In genomic region chr3:167734498-167735232, GRCh38 we compare ENCODE assay signal across 1 cellular context.
A peak's percentile ranks its signal among the peaks of the same experiment; 100 is the strongest.
TF ChIP-seq lines count a peak whose summit lies in the region.

Gene PDCD10, minus strand, starts transcription at chr3:167734892. Its CDS starts 14,735 bp downstream, at chr3:167720157.

TF ChIP-seq in HepG2, 621 proteins besides CTCF, POLR2A, EP300 and RAD21 (continued from another document and continues in another):
- TF ChIP-seq PPARG (CRISPR knock-in tag; conservative IDR thresholded peaks at IDR 0.05) (no peak), SAP130 (CRISPR knock-in tag; IDR thresholded peaks at IDR 0.05; ENCODE audit: low read depth) (peak; percentile 82), ZEB1 (IDR thresholded peaks at IDR 0.05; ENCODE audit: insufficient replicate concordance, low read depth) (peak; percentile 59), ZNF30 (CRISPR knock-in tag; IDR thresholded peaks at IDR 0.05) (no peak), ZNF496 (CRISPR knock-in tag; IDR thresholded peaks at IDR 0.05; ENCODE audit: insufficient replicate concordance) (no peak), RERE (CRISPR knock-in tag; IDR thresholded peaks at IDR 0.05; ENCODE audit: low read depth) (no peak), MXD3 (CRISPR knock-in tag; IDR thresholded peaks at IDR 0.05) (no peak; the same call in 1 of the 2 replicates), MNT (IDR thresholded peaks at IDR 0.05) (no peak), SMAD1 (CRISPR knock-in tag; IDR thresholded peaks at IDR 0.05; ENCODE audit: borderline replicate concordance, low read depth) (no peak), RFX1 (IDR thresholded peaks at IDR 0.05) (no peak), SYNCRIP (IDR thresholded peaks at IDR 0.05; ENCODE audit: insufficient read depth, low read depth, low read length) (no peak), ATRX (CRISPR knock-in tag; IDR thresholded peaks at IDR 0.05; ENCODE audit: borderline replicate concordance) (no peak), ZFP41 (CRISPR knock-in tag; IDR thresholded peaks at IDR 0.05; ENCODE audit: borderline replicate concordance) (no peak; the same call in 1 of the 2 replicates), KLF11 (CRISPR knock-in tag; IDR thresholded peaks at IDR 0.05) (no peak), MAFG (CRISPR knock-in tag; IDR thresholded peaks at IDR 0.05) (no peak), CBX2 (IDR thresholded peaks at IDR 0.05; ENCODE audit: low read depth, low read length) (no peak), CBX2 (CRISPR knock-in tag; IDR thresholded peaks at IDR 0.05; ENCODE audit: low read depth) (no peak), GATAD2A (CRISPR knock-in tag; IDR thresholded peaks at IDR 0.05) (no peak; the same call in 1 of the 2 replicates), ZNF274 (CRISPR knock-in tag; IDR thresholded peaks at IDR 0.05) (no peak), TAF15 (IDR thresholded peaks at IDR 0.05; ENCODE audit: low read depth, low read length, poor library complexity, severe bottlenecking) (no peak), NR2F6 (IDR thresholded peaks at IDR 0.05) (no peak; the same call in 1 of the 2 replicates), NR2F6 (CRISPR knock-in tag; IDR thresholded peaks at IDR 0.05) (no peak), SOX13 (IDR thresholded peaks at IDR 0.05) (no peak), SOX13 (CRISPR knock-in tag; conservative IDR thresholded peaks at IDR 0.05 in 1 of 2, IDR thresholded peaks at IDR 0.05 in 1 of 2) (no peak; a peak in 1 of 4 replicates), TBX2 (CRISPR knock-in tag; IDR thresholded peaks at IDR 0.05; ENCODE audit: borderline replicate concordance) (peak; percentile 59), ZSCAN30 (CRISPR knock-in tag; IDR thresholded peaks at IDR 0.05) (no peak), ZNF75D (CRISPR knock-in tag; IDR thresholded peaks at IDR 0.05; ENCODE audit: borderline replicate concordance) (no peak), HIVEP1 (CRISPR knock-in tag; IDR thresholded peaks at IDR 0.05) (no peak), ASH2L (IDR thresholded peaks at IDR 0.05; ENCODE audit: insufficient read length, low read depth, low read length) (peak; percentile 86), NFKB2 (CRISPR knock-in tag; IDR thresholded peaks at IDR 0.05; ENCODE audit: borderline replicate concordance) (peak; percentile 71; the same call in 1 of the 2 replicates), ZNF678 (CRISPR knock-in tag; IDR thresholded peaks at IDR 0.05) (no peak), NFIB (CRISPR knock-in tag; IDR thresholded peaks at IDR 0.05; ENCODE audit: borderline replicate concordance) (0 out of 2 replicates have a peak, but pooled peaks have one; percentile 57), PHF20 (CRISPR knock-in tag; IDR thresholded peaks at IDR 0.05) (peak; percentile 83), SNAI1 (CRISPR knock-in tag; IDR thresholded peaks at IDR 0.05; ENCODE audit: borderline replicate concordance) (no peak), PRMT3 (CRISPR knock-in tag; IDR thresholded peaks at IDR 0.05; ENCODE audit: borderline replicate concordance, low read depth) (no peak), DBP (CRISPR knock-in tag; IDR thresholded peaks at IDR 0.05; ENCODE audit: not compliant biosample characterization) (no peak), HDAC6 (IDR thresholded peaks at IDR 0.05; ENCODE audit: low read depth, low read length) (no peak), ZNF484 (CRISPR knock-in tag; IDR thresholded peaks at IDR 0.05; ENCODE audit: borderline replicate concordance, low read depth) (no peak), SALL1 (CRISPR knock-in tag; IDR thresholded peaks at IDR 0.05) (0 out of 2 replicates have a peak, but pooled peaks have one; percentile 78), ZNF292 (CRISPR knock-in tag; IDR thresholded peaks at IDR 0.05; ENCODE audit: borderline replicate concordance, low read depth) (no peak), ZMAT3 (CRISPR knock-in tag; conservative IDR thresholded peaks at IDR 0.05) (0 out of 2 replicates have a peak, but pooled peaks have one; percentile 17), ZNF383 (CRISPR knock-in tag; IDR thresholded peaks at IDR 0.05; ENCODE audit: borderline replicate concordance) (no peak), HNRNPL (IDR thresholded peaks at IDR 0.05; ENCODE audit: low read depth, low read length) (no peak; the same call in 1 of the 2 replicates), ZNF577 (CRISPR knock-in tag; IDR thresholded peaks at IDR 0.05; ENCODE audit: borderline replicate concordance, low read depth) (no peak), HDAC1 (CRISPR knock-in tag; IDR thresholded peaks at IDR 0.05) (0 out of 2 replicates have a peak, but pooled peaks have one; percentile 57), ZBTB1 (CRISPR knock-in tag; IDR thresholded peaks at IDR 0.05; ENCODE audit: borderline replicate concordance) (no peak), GABPA (IDR thresholded peaks at IDR 0.05; ENCODE audit: low read depth, low read length) (peak; percentile 70), GABPA (CRISPR knock-in tag; IDR thresholded peaks at IDR 0.05; ENCODE audit: low read depth) (peak; percentile 94), GTF2F1 (IDR thresholded peaks at IDR 0.05; ENCODE audit: low read length) (no peak), AKAP8 (CRISPR knock-in tag; IDR thresholded peaks at IDR 0.05) (no peak), ZBTB7A (CRISPR knock-in tag; IDR thresholded peaks at IDR 0.05) (peak; percentile 20; the same call in 1 of the 2 replicates), TAF1 (CRISPR knock-in tag; IDR thresholded peaks at IDR 0.05) (peak; percentile 63; the same call in 1 of the 2 replicates), ZNF615 (CRISPR knock-in tag; IDR thresholded peaks at IDR 0.05; ENCODE audit: borderline replicate concordance) (no peak)
- TF ChIP-seq, protein P1, sequence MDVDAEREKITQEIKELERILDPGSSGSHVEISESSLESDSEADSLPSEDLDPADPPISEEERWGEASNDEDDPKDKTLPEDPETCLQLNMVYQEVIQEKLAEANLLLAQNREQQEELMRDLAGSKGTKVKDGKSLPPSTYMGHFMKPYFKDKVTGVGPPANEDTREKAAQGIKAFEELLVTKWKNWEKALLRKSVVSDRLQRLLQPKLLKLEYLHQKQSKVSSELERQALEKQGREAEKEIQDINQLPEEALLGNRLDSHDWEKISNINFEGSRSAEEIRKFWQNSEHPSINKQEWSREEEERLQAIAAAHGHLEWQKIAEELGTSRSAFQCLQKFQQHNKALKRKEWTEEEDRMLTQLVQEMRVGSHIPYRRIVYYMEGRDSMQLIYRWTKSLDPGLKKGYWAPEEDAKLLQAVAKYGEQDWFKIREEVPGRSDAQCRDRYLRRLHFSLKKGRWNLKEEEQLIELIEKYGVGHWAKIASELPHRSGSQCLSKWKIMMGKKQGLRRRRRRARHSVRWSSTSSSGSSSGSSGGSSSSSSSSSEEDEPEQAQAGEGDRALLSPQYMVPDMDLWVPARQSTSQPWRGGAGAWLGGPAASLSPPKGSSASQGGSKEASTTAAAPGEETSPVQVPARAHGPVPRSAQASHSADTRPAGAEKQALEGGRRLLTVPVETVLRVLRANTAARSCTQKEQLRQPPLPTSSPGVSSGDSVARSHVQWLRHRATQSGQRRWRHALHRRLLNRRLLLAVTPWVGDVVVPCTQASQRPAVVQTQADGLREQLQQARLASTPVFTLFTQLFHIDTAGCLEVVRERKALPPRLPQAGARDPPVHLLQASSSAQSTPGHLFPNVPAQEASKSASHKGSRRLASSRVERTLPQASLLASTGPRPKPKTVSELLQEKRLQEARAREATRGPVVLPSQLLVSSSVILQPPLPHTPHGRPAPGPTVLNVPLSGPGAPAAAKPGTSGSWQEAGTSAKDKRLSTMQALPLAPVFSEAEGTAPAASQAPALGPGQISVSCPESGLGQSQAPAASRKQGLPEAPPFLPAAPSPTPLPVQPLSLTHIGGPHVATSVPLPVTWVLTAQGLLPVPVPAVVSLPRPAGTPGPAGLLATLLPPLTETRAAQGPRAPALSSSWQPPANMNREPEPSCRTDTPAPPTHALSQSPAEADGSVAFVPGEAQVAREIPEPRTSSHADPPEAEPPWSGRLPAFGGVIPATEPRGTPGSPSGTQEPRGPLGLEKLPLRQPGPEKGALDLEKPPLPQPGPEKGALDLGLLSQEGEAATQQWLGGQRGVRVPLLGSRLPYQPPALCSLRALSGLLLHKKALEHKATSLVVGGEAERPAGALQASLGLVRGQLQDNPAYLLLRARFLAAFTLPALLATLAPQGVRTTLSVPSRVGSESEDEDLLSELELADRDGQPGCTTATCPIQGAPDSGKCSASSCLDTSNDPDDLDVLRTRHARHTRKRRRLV (CRISPR knock-in tag; IDR thresholded peaks at IDR 0.05): peak; percentile 68; the same call in 1 of the 2 replicates
- TF ChIP-seq, protein P2, sequence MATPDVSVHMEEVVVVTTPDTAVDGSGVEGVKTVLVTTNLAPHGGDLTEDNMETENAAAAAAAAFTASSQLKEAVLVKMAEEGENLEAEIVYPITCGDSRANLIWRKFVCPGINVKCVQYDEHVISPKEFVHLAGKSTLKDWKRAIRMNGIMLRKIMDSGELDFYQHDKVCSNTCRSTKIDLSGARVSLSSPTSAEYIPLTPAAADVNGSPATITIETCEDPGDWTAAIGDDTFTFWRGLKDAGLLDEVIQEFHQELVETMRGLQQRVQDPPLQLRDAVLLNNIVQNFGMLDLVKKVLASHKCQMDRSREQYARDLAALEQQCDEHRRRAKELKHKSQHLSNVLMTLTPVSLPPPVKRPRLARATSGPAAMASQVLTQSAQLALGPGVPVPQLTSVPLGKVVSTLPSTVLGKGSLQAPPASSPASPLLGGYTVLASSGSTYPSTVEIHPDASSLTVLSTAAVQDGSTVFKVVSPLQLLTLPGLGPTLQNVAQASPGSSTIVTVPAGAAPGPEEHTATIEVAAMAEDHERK (CRISPR knock-in tag; IDR thresholded peaks at IDR 0.05; ENCODE audit: low read depth): peak; percentile 14; the same call in 1 of the 2 replicates
- TF ChIP-seq, protein P3, sequence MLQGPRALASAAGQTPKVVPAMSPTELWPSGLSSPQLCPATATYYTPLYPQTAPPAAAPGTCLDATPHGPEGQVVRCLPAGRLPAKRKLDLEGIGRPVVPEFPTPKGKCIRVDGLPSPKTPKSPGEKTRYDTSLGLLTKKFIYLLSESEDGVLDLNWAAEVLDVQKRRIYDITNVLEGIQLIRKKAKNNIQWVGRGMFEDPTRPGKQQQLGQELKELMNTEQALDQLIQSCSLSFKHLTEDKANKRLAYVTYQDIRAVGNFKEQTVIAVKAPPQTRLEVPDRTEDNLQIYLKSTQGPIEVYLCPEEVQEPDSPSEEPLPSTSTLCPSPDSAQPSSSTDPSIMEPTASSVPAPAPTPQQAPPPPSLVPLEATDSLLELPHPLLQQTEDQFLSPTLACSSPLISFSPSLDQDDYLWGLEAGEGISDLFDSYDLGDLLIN (CRISPR knock-in tag; IDR thresholded peaks at IDR 0.05; ENCODE audit: borderline replicate concordance): no peak; the same call in 1 of the 2 replicates
